ENCODE assay signal across 23 cellular contexts in genomic region chr12:4227046-4227445, GRCh38. TPM values are rescaled to one million over a fixed set of nuclear protein-coding genes. Genes with fewer than 3 reads are reported as not detected.
DNase-seq lines count a peak whose midpoint lies in the region; ATAC-seq and TF ChIP-seq lines count a peak whose summit lies in the region.
"Had no signal": no experiment of that assay in that cellular context is flagged by ENCODE, and none has a peak within 500 bp of the region (broad histone marks: within the 10 kb centered on the region; RNA-seq: fewer than 3 reads in every experiment).

No MANE protein-coding gene starts in this region.

- H3K4me2 ChIP-seq in BLaER1 treated with 17β-estradiol and CSF1 and Interleukin-3, amounts not matched to agents 10 nM and 100 nM = peak overlapping the region in 8 of 11 experiments; percentile 22 to 44 (median 32); a peak in 9 of 22 replicates

- no peaks in the 10 kb centered on the region for H3K36me3 ChIP-seq in BLaER1 treated with 17β-estradiol and CSF1 and Interleukin-3, amounts not matched to agents 10 nM and 100 nM
- no peaks in the 10 kb centered on the region for H3K36me3 ChIP-seq in heart left ventricle
- no peaks in the 10 kb centered on the region for H3K36me3 ChIP-seq in heart right ventricle
- H3K36me3 ChIP-seq: SJSA1 had no signal

- TF ChIP-seq CTCF in WTC11 (IDR thresholded peaks at IDR 0.05) (no peak), heart left ventricle (IDR thresholded peaks at IDR 0.05) (no peak), heart right ventricle (IDR thresholded peaks at IDR 0.05) (no peak)

- peaks cover 0 to 55% (median 0%) of the 10 kb centered on the region in 11 experiments; a peak in 4 of 22 replicates for H3K27me3 ChIP-seq in BLaER1 treated with 17β-estradiol and CSF1 and Interleukin-3, amounts not matched to agents 10 nM and 100 nM
- H3K27me3 ChIP-seq in heart left ventricle (peaks cover 0 to 8% (median 0%) of the 10 kb centered on the region in 9 donors), heart right ventricle (peaks cover 0 to 39% (median 9%) of the 10 kb centered on the region in 7 donors)
- H3K27me3 ChIP-seq: SJSA1 had no signal

- H3K4me1 ChIP-seq in BLaER1 treated with 17β-estradiol and CSF1 and Interleukin-3, amounts not matched to agents 10 nM and 100 nM = peaks cover 12 to 27% (median 18%) of the 10 kb centered on the region in 10 experiments; a peak in 18 of 20 replicates
- H3K4me1 ChIP-seq in heart left ventricle (peaks cover 0 to 19% (median 0%) of the 10 kb centered on the region in 12 donors), heart right ventricle (peaks cover 0 to 16% (median 0%) of the 10 kb centered on the region in 9 donors)
- H3K4me1 ChIP-seq: SJSA1 had no signal

- H3K9me3 Mint-ChIP-seq in WTC11 = peaks cover 8% of the 10 kb centered on the region
- no peaks in the 10 kb centered on the region for H3K9me3 Mint-ChIP-seq in stimulated activated effector memory CD8-positive, alpha-beta T cell treated with anti-CD3 and anti-CD28 coated beads, Interleukin-12 subunit alpha, Interleukin-12 subunit beta, amount 100 ng/mL, for 72 hours

- intact Hi-C loops in heart left ventricle (cut with DNase I) (no loop called here), heart right ventricle (cut with DNase I) (no loop called here)

- H3K4me3 ChIP-seq in BLaER1 treated with 17β-estradiol and CSF1 and Interleukin-3, amounts not matched to agents 10 nM and 100 nM = no peak overlapping the region
- no peak overlapping the region for H3K4me3 ChIP-seq in heart left ventricle
- no peak overlapping the region for H3K4me3 ChIP-seq in heart right ventricle
- H3K4me3 ChIP-seq: SJSA1 had no signal

- CTCF ChIA-PET in WTC11 (lab: Charles Lee) = no interaction called here

- 82 to 92% (median 89%) methylated on average over 5 of the region's 5 CpGs for WGBS in heart left ventricle, 4 donors
- 79 to 85% methylated on average over 5 of the region's 5 CpGs for WGBS in heart right ventricle, 2 donors

- no peak overlapping the region for H3K27ac ChIP-seq in BLaER1 treated with 17β-estradiol and CSF1 and Interleukin-3, amounts not matched to agents 10 nM and 100 nM
- H3K27ac ChIP-seq in heart left ventricle (no peak overlapping the region), heart right ventricle (no peak overlapping the region)
- H3K27ac ChIP-seq: SJSA1 had no signal

- H3K27ac Mint-ChIP-seq in WTC11 = 0 out of 2 replicates have a peak overlapping the region, but pooled peaks have one; percentile 0
- H3K27ac Mint-ChIP-seq in stimulated activated effector memory CD8-positive, alpha-beta T cell treated with anti-CD3 and anti-CD28 coated beads, Interleukin-12 subunit alpha, Interleukin-12 subunit beta, amount 100 ng/mL, for 72 hours = peak overlapping the region; percentile 63

- no peak overlapping the region for H3K9ac ChIP-seq in BLaER1 treated with 17β-estradiol and CSF1 and Interleukin-3, amounts not matched to agents 10 nM and 100 nM

- ATAC-seq in WTC11 = no peak
- ATAC-seq in stimulated activated effector memory CD8-positive, alpha-beta T cell treated with anti-CD3 and anti-CD28 coated beads, Interleukin-12 subunit alpha, Interleukin-12 subunit beta, amount 100 ng/mL, for 72 hours = no peak
- ATAC-seq in heart left ventricle = no peak
- ATAC-seq in heart right ventricle = no peak

- peaks cover 16% of the 10 kb centered on the region for H3K4me1 Mint-ChIP-seq in WTC11
- no peaks in the 10 kb centered on the region for H3K4me1 Mint-ChIP-seq in stimulated activated effector memory CD8-positive, alpha-beta T cell treated with anti-CD3 and anti-CD28 coated beads, Interleukin-12 subunit alpha, Interleukin-12 subunit beta, amount 100 ng/mL, for 72 hours

- H3K4me3 Mint-ChIP-seq in WTC11 = no peak overlapping the region
- no peak overlapping the region for H3K4me3 Mint-ChIP-seq in stimulated activated effector memory CD8-positive, alpha-beta T cell treated with anti-CD3 and anti-CD28 coated beads, Interleukin-12 subunit alpha, Interleukin-12 subunit beta, amount 100 ng/mL, for 72 hours
- H3K4me3 Mint-ChIP-seq: CD4-positive, alpha-beta memory T cell had no signal

- POLR2A ChIA-PET in WTC11 (lab: Charles Lee) = no interaction called here

- peaks cover 2% of the 10 kb centered on the region; the same call in 1 of the 2 replicates for H3K36me3 Mint-ChIP-seq in WTC11
- no peaks in the 10 kb centered on the region for H3K36me3 Mint-ChIP-seq in stimulated activated effector memory CD8-positive, alpha-beta T cell treated with anti-CD3 and anti-CD28 coated beads, Interleukin-12 subunit alpha, Interleukin-12 subunit beta, amount 100 ng/mL, for 72 hours
- H3K36me3 Mint-ChIP-seq: CD4-positive, alpha-beta memory T cell had no signal

- DNase-seq in WTC11 (ENCODE audit: low spot score) (no peak), islet precursor cell (peak; percentile 53), GM19240 (ENCODE audit: insufficient read length, low spot score) (no peak), heart left ventricle (no peak), SKM-1 treated with dmso at 0.1 percent for 144 hours (lab: John Stamatoyannopoulos, UW; ENCODE audit: unreplicated experiment) (no peak), heart right ventricle (no peak)
- no peak for DNase-seq in stimulated activated effector memory CD8-positive, alpha-beta T cell treated with anti-CD3 and anti-CD28 coated beads, Interleukin-12 subunit alpha, Interleukin-12 subunit beta, amount 100 ng/mL, for 72 hours (ENCODE audit: low spot score in 2 of 2)
- DNase-seq: CD4-positive, alpha-beta memory T cell; COR-L47; DMS53; GOT3; NCI-H1048; NCI-H1417; NCI-H1694; NCI-H2029 treated with DMSO at 0.1 percent for 48 hours; NCI-H446 treated with DMSO at 0.1 percent for 48 hours; NCI-H526 treated with DMSO at 0.1 percent for 48 hours; Right ventricle myocardium superior; RPMI8226 had no signal

- H3K9me3 ChIP-seq in BLaER1 treated with 17β-estradiol and CSF1 and Interleukin-3, amounts not matched to agents 10 nM and 100 nM (replicated peaks in 1 of 11) = peaks cover 5 to 14% (median 12%) of the 10 kb centered on the region in 11 experiments; a peak in 17 of 22 replicates
- H3K9me3 ChIP-seq in heart left ventricle = peaks cover 0 to 9% (median 0%) of the 10 kb centered on the region in 12 donors
- H3K9me3 ChIP-seq in heart right ventricle = peaks cover 0 to 12% (median 2%) of the 10 kb centered on the region in 11 donors
- H3K9me3 ChIP-seq: SJSA1 had no signal

- no peaks in the 10 kb centered on the region; the same call in 1 of the 2 replicates for H3K27me3 Mint-ChIP-seq in WTC11 (ENCODE audit: low read depth)

- no peaks in the 10 kb centered on the region for H4K20me1 ChIP-seq in BLaER1 treated with 17β-estradiol and CSF1 and Interleukin-3, amounts not matched to agents 10 nM and 100 nM

- no peak for TF ChIP-seq POLR2A in heart left ventricle (IDR thresholded peaks at IDR 0.05)

TF ChIP-seq in WTC11, 78 proteins besides CTCF, POLR2A, EP300 and RAD21:
- TF ChIP-seq FOXJ3 (CRISPR knock-in tag; IDR thresholded peaks at IDR 0.05; ENCODE audit: borderline replicate concordance) = no peak
- TF ChIP-seq SP1 (CRISPR knock-in tag; conservative IDR thresholded peaks at IDR 0.05) = no peak

RNA-seq across cellular contexts. Expression of gene CCND2, which starts 46.5 kb away (rescaled TPM):
- total RNA-seq in WTC11 (2021) (194 to 266 TPM (median 261 TPM) in 3 replicates), heart left ventricle (100 to 1,000 TPM; 157 to 620 (median 219) TPM), heart right ventricle (100 to 1,000 TPM; 176 to 515 (median 381) TPM)
- polyA plus RNA-seq in heart left ventricle (10 to 100 TPM; 48.0 to 49.4 TPM), heart right ventricle (10 to 100 TPM; 27.5 to 28.4 TPM)
- total RNA-seq: A172, HT-29 had no signal
